In the genomic region with DNA sequence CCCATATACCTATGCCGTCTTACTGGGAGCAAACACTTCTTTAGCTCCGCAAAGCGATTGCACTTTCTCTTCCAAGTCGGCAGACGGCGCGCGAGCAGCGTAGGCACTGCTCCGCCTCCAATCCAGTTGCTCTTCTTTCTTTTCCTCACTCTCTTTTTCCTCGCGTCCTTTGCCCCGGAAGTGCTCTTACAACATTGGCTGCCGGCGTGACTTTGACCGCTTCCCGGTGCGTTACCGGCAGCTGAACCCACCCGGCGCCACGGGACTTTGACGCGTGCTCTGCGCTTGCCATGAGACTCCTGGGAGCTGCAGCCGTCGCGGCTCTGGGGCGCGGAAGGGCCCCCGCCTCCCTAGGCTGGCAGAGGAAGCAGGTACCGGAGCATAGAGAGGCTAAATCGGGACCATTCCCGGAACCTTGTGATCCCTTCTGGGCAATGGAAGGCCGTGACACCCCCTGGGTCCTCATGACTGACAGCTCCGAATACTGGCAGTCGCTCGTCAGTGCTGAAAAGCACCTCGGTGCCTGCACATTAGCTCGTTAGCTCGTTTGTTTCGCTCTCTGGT, we compare ENCODE assay signal across 8 cellular contexts. TPM values are rescaled to one million over a fixed set of nuclear protein-coding genes. Genes with fewer than 3 reads are reported as not detected.
DNase-seq lines count a peak whose midpoint lies in the region; TF ChIP-seq lines count a peak whose summit lies in the region.

A gene (plus strand): TSS at position 183 of the 564 bp plus-strand sequence. CDS start 108 bp downstream, at position 291.

- WGBS in testis, 2 donors = 0 to 1% methylated on average over 35 to 42 of the region's 42 CpGs

- intact Hi-C loops in testis (cut with DNase I; ENCODE audit: low total_unique reads) = no loop called here

- H3K36me3 ChIP-seq in GM06990 (ENCODE audit: control insufficient read depth, insufficient read depth, low read length) (no peaks in the 10 kb centered on the region; the same call in 1 of the 2 replicates), SK-N-MC (ENCODE audit: insufficient read depth, low read length) (peaks cover 35% of the 10 kb centered on the region), testis (ENCODE audit: low read depth, missing control alignments) (no peaks in the 10 kb centered on the region)

- H3K9ac ChIP-seq in SK-N-MC (ENCODE audit: insufficient read length) = peak within 1 kb of the TSS; percentile 90

- TF ChIP-seq CTCF in GM06990 (IDR thresholded peaks at IDR 0.05; ENCODE audit: insufficient read depth, low read length, poor library complexity, severe bottlenecking) (peak; percentile 98), HFF-Myc (IDR thresholded peaks at IDR 0.05; ENCODE audit: low read depth, low read length, missing control alignments) (peak; percentile 82), testis (IDR thresholded peaks at IDR 0.05) (peak; percentile 83 to 92 (median 89))

- peaks cover 5% of the 10 kb centered on the region for H3K4me1 ChIP-seq in testis

- H3K9me3 ChIP-seq in SK-N-MC (ENCODE audit: low read depth, low read length) (no peaks in the 10 kb centered on the region), testis (no peaks in the 10 kb centered on the region)

- H3K27ac ChIP-seq in SK-N-MC (peak within 1 kb of the TSS; percentile 27; the same call in 1 of the 2 replicates), testis (peak within 1 kb of the TSS; percentile 84 to 90)

- H3K4me3 ChIP-seq in GM06990 (replicated peaks; ENCODE audit: low read depth, low read length) (peak within 1 kb of the TSS; percentile 97), HFF-Myc (replicated peaks; ENCODE audit: low read depth, low read length) (peak within 1 kb of the TSS; percentile 72), SK-N-MC (peak within 1 kb of the TSS; percentile 93), testis (peak within 1 kb of the TSS; percentile 85 to 93)

- no peak for TF ChIP-seq POLR2A in testis (IDR thresholded peaks at IDR 0.05)

- DNase-seq in GM06990 (ENCODE audit: extremely low read depth, insufficient read length) (peak; percentile 89), HFF-Myc (ENCODE audit: extremely low read depth, low read depth) (peak; percentile 88), NAMALWA (ENCODE audit: low spot score) (peak; percentile 98), SK-N-MC (ENCODE audit: low read depth, low spot score) (peak; percentile 89), globus pallidus (ENCODE audit: low spot score) (peak; percentile 96), occipital lobe (lab: John Stamatoyannopoulos, UW) (peak; percentile 94), testis (peak; percentile 98)
- peak; percentile 90 for DNase-seq in activated naive CD4-positive, alpha-beta T cell treated with anti-CD3 and anti-CD28 coated beads, Interleukin-2, amount 50 U/mL, for 16 hours

- H3K27me3 ChIP-seq in GM06990 (replicated peaks; ENCODE audit: control insufficient read depth, insufficient read depth, low read length) (no peaks in the 10 kb centered on the region), testis (no peaks in the 10 kb centered on the region)

RNA-seq across cellular contexts. Expression of the gene that starts here (rescaled TPM):
- 74.9 TPM for total RNA-seq in occipital lobe
- 10 to 100 TPM; 76.6 to 83.1 TPM for total RNA-seq in testis
- polyA plus RNA-seq in testis (ENCODE audit: insufficient read depth, low read depth, low replicate concordance) = 48.1 TPM

Comparison
In these comparisons a context has a peak if more than half of its experiments do, and no peak if none do; other contexts are left out.
1. Peak in every context shown above with its lines: DNase-seq, H3K4me3 ChIP-seq and H3K27ac ChIP-seq.